ENCODE assay signal across 1 cellular context in genomic region chr1:30887485-30888315, GRCh38.
TF ChIP-seq lines count a peak whose summit lies in the region.

No MANE protein-coding gene starts in this region.

TF ChIP-seq in K562, 482 proteins besides CTCF, POLR2A, EP300 and RAD21 (continued from another document and continues in another):
- TF ChIP-seq ZNF740 (CRISPR knock-in tag; IDR thresholded peaks at IDR 0.05) (no peak; the same call in 1 of the 2 replicates), ZNF740 (tag; IDR thresholded peaks at IDR 0.05) (no peak), CUX1 (CRISPR knock-in tag; IDR thresholded peaks at IDR 0.05) (no peak), NFRKB (IDR thresholded peaks at IDR 0.05; ENCODE audit: low read depth) (0 out of 2 replicates have a peak, but pooled peaks have one; percentile 47), RBM17 (IDR thresholded peaks at IDR 0.05; ENCODE audit: borderline replicate concordance, low read depth, low read length) (no peak), HNRNPH1 (optimal IDR thresholded peaks at IDR 0.05; ENCODE audit: low read depth, low read length) (no peak), TCF15 (CRISPR knock-in tag; IDR thresholded peaks at IDR 0.05) (0 out of 2 replicates have a peak, but pooled peaks have one; percentile 53), ZZZ3 (IDR thresholded peaks at IDR 0.05) (no peak), CHD2 (IDR thresholded peaks at IDR 0.05; ENCODE audit: low read depth, low read length) (no peak), ZNF212 (CRISPR knock-in tag; IDR thresholded peaks at IDR 0.05) (no peak), C11orf30 (IDR thresholded peaks at IDR 0.05; ENCODE audit: low read depth) (no peak), ZSCAN32 (CRISPR knock-in tag; IDR thresholded peaks at IDR 0.05) (peak; percentile 79), CBX3 (IDR thresholded peaks at IDR 0.05; ENCODE audit: borderline replicate concordance in 1 of 2, low read length in 2 of 2) (no peak), GABPA (tag; conservative IDR thresholded peaks at IDR 0.05; ENCODE audit: low read depth) (peak; percentile 39; the same call in 1 of the 2 replicates), BDP1 (IDR thresholded peaks at IDR 0.05; ENCODE audit: insufficient read depth, insufficient read length) (no peak), MYNN (IDR thresholded peaks at IDR 0.05) (no peak), MYNN (CRISPR knock-in tag; IDR thresholded peaks at IDR 0.05) (no peak), ETV5 (CRISPR knock-in tag; IDR thresholded peaks at IDR 0.05; ENCODE audit: low read depth) (no peak; the same call in 1 of the 2 replicates), TEAD1 (CRISPR knock-in tag; IDR thresholded peaks at IDR 0.05) (peak in 1 of 2 experiments; percentile 52; a peak in 1 of 4 replicates), GTF2F1 (IDR thresholded peaks at IDR 0.05; ENCODE audit: low read depth, low read length) (no peak)
- TF ChIP-seq, protein P1, sequence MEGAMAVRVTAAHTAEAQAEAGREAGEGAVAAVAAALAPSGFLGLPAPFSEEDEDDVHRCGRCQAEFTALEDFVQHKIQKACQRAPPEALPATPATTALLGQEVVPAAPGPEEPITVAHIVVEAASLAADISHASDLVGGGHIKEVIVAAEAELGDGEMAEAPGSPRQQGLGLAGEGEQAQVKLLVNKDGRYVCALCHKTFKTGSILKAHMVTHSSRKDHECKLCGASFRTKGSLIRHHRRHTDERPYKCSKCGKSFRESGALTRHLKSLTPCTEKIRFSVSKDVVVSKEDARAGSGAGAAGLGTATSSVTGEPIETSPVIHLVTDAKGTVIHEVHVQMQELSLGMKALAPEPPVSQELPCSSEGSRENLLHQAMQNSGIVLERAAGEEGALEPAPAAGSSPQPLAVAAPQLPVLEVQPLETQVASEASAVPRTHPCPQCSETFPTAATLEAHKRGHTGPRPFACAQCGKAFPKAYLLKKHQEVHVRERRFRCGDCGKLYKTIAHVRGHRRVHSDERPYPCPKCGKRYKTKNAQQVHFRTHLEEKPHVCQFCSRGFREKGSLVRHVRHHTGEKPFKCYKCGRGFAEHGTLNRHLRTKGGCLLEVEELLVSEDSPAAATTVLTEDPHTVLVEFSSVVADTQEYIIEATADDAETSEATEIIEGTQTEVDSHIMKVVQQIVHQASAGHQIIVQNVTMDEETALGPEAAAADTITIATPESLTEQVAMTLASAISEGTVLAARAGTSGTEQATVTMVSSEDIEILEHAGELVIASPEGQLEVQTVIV (CRISPR knock-in tag; IDR thresholded peaks at IDR 0.05; ENCODE audit: borderline replicate concordance): no peak
- TF ChIP-seq, protein P2, sequence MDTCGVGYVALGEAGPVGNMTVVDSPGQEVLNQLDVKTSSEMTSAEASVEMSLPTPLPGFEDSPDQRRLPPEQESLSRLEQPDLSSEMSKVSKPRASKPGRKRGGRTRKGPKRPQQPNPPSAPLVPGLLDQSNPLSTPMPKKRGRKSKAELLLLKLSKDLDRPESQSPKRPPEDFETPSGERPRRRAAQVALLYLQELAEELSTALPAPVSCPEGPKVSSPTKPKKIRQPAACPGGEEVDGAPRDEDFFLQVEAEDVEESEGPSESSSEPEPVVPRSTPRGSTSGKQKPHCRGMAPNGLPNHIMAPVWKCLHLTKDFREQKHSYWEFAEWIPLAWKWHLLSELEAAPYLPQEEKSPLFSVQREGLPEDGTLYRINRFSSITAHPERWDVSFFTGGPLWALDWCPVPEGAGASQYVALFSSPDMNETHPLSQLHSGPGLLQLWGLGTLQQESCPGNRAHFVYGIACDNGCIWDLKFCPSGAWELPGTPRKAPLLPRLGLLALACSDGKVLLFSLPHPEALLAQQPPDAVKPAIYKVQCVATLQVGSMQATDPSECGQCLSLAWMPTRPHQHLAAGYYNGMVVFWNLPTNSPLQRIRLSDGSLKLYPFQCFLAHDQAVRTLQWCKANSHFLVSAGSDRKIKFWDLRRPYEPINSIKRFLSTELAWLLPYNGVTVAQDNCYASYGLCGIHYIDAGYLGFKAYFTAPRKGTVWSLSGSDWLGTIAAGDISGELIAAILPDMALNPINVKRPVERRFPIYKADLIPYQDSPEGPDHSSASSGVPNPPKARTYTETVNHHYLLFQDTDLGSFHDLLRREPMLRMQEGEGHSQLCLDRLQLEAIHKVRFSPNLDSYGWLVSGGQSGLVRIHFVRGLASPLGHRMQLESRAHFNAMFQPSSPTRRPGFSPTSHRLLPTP (IDR thresholded peaks at IDR 0.05; ENCODE audit: borderline replicate concordance, extremely low read depth, insufficient read length): no peak
- TF ChIP-seq, protein P3, sequence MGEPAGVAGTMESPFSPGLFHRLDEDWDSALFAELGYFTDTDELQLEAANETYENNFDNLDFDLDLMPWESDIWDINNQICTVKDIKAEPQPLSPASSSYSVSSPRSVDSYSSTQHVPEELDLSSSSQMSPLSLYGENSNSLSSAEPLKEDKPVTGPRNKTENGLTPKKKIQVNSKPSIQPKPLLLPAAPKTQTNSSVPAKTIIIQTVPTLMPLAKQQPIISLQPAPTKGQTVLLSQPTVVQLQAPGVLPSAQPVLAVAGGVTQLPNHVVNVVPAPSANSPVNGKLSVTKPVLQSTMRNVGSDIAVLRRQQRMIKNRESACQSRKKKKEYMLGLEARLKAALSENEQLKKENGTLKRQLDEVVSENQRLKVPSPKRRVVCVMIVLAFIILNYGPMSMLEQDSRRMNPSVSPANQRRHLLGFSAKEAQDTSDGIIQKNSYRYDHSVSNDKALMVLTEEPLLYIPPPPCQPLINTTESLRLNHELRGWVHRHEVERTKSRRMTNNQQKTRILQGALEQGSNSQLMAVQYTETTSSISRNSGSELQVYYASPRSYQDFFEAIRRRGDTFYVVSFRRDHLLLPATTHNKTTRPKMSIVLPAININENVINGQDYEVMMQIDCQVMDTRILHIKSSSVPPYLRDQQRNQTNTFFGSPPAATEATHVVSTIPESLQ (CRISPR knock-in tag; IDR thresholded peaks at IDR 0.05): no peak
- TF ChIP-seq, protein P4, sequence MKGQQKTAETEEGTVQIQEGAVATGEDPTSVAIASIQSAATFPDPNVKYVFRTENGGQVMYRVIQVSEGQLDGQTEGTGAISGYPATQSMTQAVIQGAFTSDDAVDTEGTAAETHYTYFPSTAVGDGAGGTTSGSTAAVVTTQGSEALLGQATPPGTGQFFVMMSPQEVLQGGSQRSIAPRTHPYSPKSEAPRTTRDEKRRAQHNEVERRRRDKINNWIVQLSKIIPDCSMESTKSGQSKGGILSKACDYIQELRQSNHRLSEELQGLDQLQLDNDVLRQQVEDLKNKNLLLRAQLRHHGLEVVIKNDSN (CRISPR knock-in tag; IDR thresholded peaks at IDR 0.05): peak; percentile 50; the same call in 1 of the 2 replicates
- TF ChIP-seq, protein P5, sequence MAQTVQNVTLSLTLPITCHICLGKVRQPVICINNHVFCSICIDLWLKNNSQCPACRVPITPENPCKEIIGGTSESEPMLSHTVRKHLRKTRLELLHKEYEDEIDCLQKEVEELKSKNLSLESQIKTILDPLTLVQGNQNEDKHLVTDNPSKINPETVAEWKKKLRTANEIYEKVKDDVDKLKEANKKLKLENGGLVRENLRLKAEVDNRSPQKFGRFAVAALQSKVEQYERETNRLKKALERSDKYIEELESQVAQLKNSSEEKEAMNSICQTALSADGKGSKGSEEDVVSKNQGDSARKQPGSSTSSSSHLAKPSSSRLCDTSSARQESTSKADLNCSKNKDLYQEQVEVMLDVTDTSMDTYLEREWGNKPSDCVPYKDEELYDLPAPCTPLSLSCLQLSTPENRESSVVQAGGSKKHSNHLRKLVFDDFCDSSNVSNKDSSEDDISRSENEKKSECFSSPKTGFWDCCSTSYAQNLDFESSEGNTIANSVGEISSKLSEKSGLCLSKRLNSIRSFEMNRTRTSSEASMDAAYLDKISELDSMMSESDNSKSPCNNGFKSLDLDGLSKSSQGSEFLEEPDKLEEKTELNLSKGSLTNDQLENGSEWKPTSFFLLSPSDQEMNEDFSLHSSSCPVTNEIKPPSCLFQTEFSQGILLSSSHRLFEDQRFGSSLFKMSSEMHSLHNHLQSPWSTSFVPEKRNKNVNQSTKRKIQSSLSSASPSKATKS (CRISPR knock-in tag; IDR thresholded peaks at IDR 0.05): no peak
